ENCODE assay signal across 29 cellular contexts in genomic region chr5:257148-257547, GRCh38.
"Had no signal": no experiment of that assay in that cellular context is flagged by ENCODE, and none has a peak within 500 bp of the region (broad histone marks: within the 10 kb centered on the region; RNA-seq: fewer than 3 reads in every experiment).

No MANE protein-coding gene starts in this region.

- H3K4me1 Mint-ChIP-seq: brain, WTC11 had no signal

- ATAC-seq: activated T-helper 17 cell treated with anti-CD3 and anti-CD28 coated beads, Interleukin-2, amount 50 U/mL, for 72 hours; K562; Panc1; T-helper 17 cell; WTC11 had no signal

- H3K27me3 Mint-ChIP-seq: activated naive CD8-positive, alpha-beta T cell; activated T-helper 17 cell treated with anti-CD3 and anti-CD28 coated beads, Interleukin-2, amount 50 U/mL, for 72 hours; T-helper 17 cell had no signal

- H3K9me3 Mint-ChIP-seq: activated T-helper 17 cell treated with anti-CD3 and anti-CD28 coated beads, Interleukin-2, amount 50 U/mL, for 72 hours had no signal

- DNase-seq: activated CD4-positive, alpha-beta T cell treated with anti-CD3 and anti-CD28 coated beads for 48 hours; activated CD4-positive, alpha-beta T cell treated with anti-CD3 and anti-CD28 coated beads, Interleukin-2, amount 50 U/mL, for 4 hours; activated CD4-positive, CD25-positive, alpha-beta regulatory T cell treated with anti-CD3 and anti-CD28 coated beads, Interleukin-2, amount 50 U/mL, for 72 hours; activated gamma-delta T cell; activated naive CD4-positive, alpha-beta T cell treated with anti-CD3 and anti-CD28 coated beads for 36 hours; activated T-cell treated with anti-CD3 and anti-CD28 coated beads for 4 hours; activated T-cell treated with anti-CD3 and anti-CD28 coated beads, Interleukin-2, amount 50 U/mL, for 48 hours; amygdala; Karpas-422; MM.1S; NCI-H1105 treated with DMSO at 0.1 percent for 48 hours; NCI-H1436 treated with DMSO at 0.1 percent for 48 hours; NCI-H1930; NCI-H345; NCI-H510A; NCI-H69; NK-92 treated with Interleukin-12 subunit alpha and Interleukin-12 subunit beta, amount 100 ng/mL, for 24 hours; OCI-M1; SIG-M5; T-helper 17 cell; T-helper 9 cell had no signal

- H3K4me3 ChIP-seq: K562 had no signal

- FAIRE-seq: astrocyte, K562 had no signal

- H3K27ac ChIP-seq: RWPE1 had no signal

- H3K4me3 Mint-ChIP-seq: activated naive CD4-positive, alpha-beta T cell treated with anti-CD3 and anti-CD28 coated beads for 36 hours; activated naive CD8-positive, alpha-beta T cell; activated T-helper 17 cell treated with anti-CD3 and anti-CD28 coated beads, Interleukin-2, amount 50 U/mL, for 72 hours; brain; T-helper 17 cell; WTC11 had no signal

- H3K27ac Mint-ChIP-seq: activated naive CD4-positive, alpha-beta T cell treated with anti-CD3 and anti-CD28 coated beads for 36 hours; activated naive CD8-positive, alpha-beta T cell; activated T-helper 17 cell treated with anti-CD3 and anti-CD28 coated beads, Interleukin-2, amount 50 U/mL, for 72 hours; brain; WTC11 had no signal
